In genomic region chr7:149014309-149014708, GRCh38 we compare ENCODE assay signal across 20 cellular contexts.
"Had no signal": no experiment of that assay in that cellular context is flagged by ENCODE, and none has a peak within 500 bp of the region (broad histone marks: within the 10 kb centered on the region; RNA-seq: fewer than 3 reads in every experiment).

No MANE protein-coding gene starts in this region.

- H3K9me3 ChIP-seq: ascending aorta, esophagus muscularis mucosa, gastroesophageal sphincter, heart right ventricle, left lung, psoas muscle, stomach, vagina had no signal

- H3K27ac ChIP-seq: ascending aorta, esophagus muscularis mucosa, gastroesophageal sphincter, heart right ventricle, left lung, psoas muscle, stomach, vagina had no signal

- H3K4me3 ChIP-seq: ascending aorta, esophagus muscularis mucosa, gastroesophageal sphincter, heart right ventricle, left lung, psoas muscle, stomach, vagina had no signal

- H3K4me1 ChIP-seq: ascending aorta, esophagus muscularis mucosa, gastroesophageal sphincter, heart right ventricle, left lung, psoas muscle, stomach, vagina had no signal

- DNase-seq: activated CD4-positive, alpha-beta T cell treated with anti-CD3 and anti-CD28 coated beads, Interleukin-2, amount 50 U/mL, for 48 hours; activated effector memory CD4-positive, alpha-beta T cell treated with Interleukin-2 at 50 U/mL for 16 hours; activated naive CD4-positive, alpha-beta T cell treated with anti-CD3 and anti-CD28 coated beads, Interleukin-2, amount 10 ng/mL, durations not matched to agents 7 days and 5 days; activated T-cell treated with anti-CD3 and anti-CD28 coated beads, Interleukin-2, amount 50 U/mL, for 1 hour; cerebellar nuclear complex; cortex of kidney; effector CD4-positive, alpha-beta T cell; heart right ventricle; left lung; psoas muscle; right cardiac atrium; stimulated activated CD4-positive, alpha-beta T cell treated with anti-CD3 and anti-CD28 coated beads, Interleukin-2, amount 100 ng/mL, for 24 hours; stomach; T-helper 1 cell; trophoblast cell had no signal

- H3K27me3 ChIP-seq: ascending aorta, esophagus muscularis mucosa, gastroesophageal sphincter, heart right ventricle, left lung, stomach, vagina had no signal

- ATAC-seq: activated CD4-positive, CD25-positive, alpha-beta regulatory T cell treated with anti-CD3 and anti-CD28 coated beads, Interleukin-2, amount 50 U/mL, for 24 hours; gastroesophageal sphincter; heart right ventricle; left lung; psoas muscle; right cardiac atrium had no signal
